7 cellular contexts compared by ENCODE assay signal in the genomic region with DNA sequence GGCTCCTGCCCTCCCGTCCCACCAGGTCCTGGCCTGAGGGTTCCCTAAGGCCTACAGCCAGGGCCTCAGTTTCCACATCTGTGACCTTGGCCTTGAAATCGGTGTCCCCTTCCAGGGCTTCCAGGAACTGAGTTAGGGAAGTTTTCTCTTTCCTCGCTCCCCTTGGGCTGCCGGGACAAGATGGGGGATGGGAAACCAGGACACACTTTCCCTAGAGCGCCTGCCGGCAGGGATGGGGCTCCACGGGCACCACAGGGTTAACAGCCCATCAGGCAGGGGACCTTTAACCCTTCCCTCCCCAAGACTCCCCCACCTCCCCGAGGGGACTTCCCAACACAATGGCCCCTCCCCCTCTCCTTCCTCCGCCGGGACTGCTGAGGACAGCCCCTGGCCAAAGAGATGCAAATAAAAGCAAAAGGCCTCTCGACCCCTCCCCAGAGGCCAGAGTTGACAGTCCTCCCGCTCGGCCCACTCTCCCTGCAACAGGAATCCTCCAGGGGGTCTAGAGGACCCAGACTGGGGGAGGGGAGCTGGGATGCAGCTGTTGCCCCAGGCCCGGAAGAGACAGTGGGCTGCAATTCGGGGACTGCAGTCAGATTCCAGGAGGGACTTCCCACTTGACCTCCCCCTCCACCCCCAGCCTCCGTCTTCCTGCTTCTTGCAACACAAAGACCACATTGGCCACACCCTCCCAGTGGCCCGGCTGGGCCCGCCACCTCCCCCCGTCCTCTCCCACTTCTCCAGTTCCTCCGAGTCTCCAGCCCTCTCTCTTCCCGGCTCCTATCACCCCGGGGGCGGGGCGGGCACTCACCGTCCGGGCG. TPM values are rescaled to one million over a fixed set of nuclear protein-coding genes. Genes with fewer than 3 reads are reported as not detected.
DNase-seq lines count a peak whose midpoint lies in the region; ATAC-seq, FAIRE-seq and TF ChIP-seq lines count a peak whose summit lies in the region.

No MANE protein-coding gene starts in this region.

- TF ChIP-seq CTCF in kidney (IDR thresholded peaks at IDR 0.05; ENCODE audit: borderline replicate concordance, extremely low read depth, insufficient read depth): no peak
- no peak for TF ChIP-seq CTCF in smooth muscle cell (IDR thresholded peaks at IDR 0.05; ENCODE audit: borderline replicate concordance, insufficient read depth, poor library complexity, severe bottlenecking)

- under 1% methylated on average over 16 of the region's 27 CpGs for WGBS in smooth muscle cell (ENCODE audit: low lambda C conversion rate)

- no peaks in the 10 kb centered on the region for H3K27me3 Mint-ChIP-seq in central memory CD8-positive, alpha-beta T cell

- peaks cover 22% of the 10 kb centered on the region for H3K79me2 ChIP-seq in smooth muscle cell (ENCODE audit: low read depth)

- H3K9me3 Mint-ChIP-seq in central memory CD8-positive, alpha-beta T cell: no peaks in the 10 kb centered on the region

- no peak for ATAC-seq in central memory CD8-positive, alpha-beta T cell (replicated peaks; ENCODE audit: extremely low read depth, poor library complexity, severe bottlenecking)
- no peak for ATAC-seq in GM19467 (IDR thresholded peaks at IDR 0.05; ENCODE audit: unreplicated experiment)

- H3K4me1 ChIP-seq in kidney (ENCODE audit: control insufficient read depth in 1 of 2, insufficient read depth in 1 of 2, low read depth in 1 of 2, low read length in 2 of 2) (peaks cover 14 to 36% of the 10 kb centered on the region in 2 donors), smooth muscle cell (ENCODE audit: low read depth) (peaks cover 25% of the 10 kb centered on the region)

- peaks cover 18% of the 10 kb centered on the region for H3K4me1 Mint-ChIP-seq in central memory CD8-positive, alpha-beta T cell

- intact Hi-C loops in kidney (cut with DNase I): no loop called here

- 0 out of 2 replicates have a peak, but pooled peaks have one; percentile 9 for TF ChIP-seq EP300 in Ishikawa (IDR thresholded peaks at IDR 0.05; ENCODE audit: borderline replicate concordance)

- no peak overlapping the region for H2AFZ ChIP-seq in smooth muscle cell (ENCODE audit: low read depth)

- H3K36me3 Mint-ChIP-seq in central memory CD8-positive, alpha-beta T cell (ENCODE audit: insufficient read depth): peaks cover 35% of the 10 kb centered on the region

- peak overlapping the region; percentile 58 to 93 for H3K9ac ChIP-seq in kidney (ENCODE audit: low read length in 2 of 2)
- H3K9ac ChIP-seq in smooth muscle cell (ENCODE audit: low read depth): peak overlapping the region; percentile 74

- H4K20me1 ChIP-seq in smooth muscle cell (ENCODE audit: low read depth): peaks cover 38% of the 10 kb centered on the region

- no peak overlapping the region for H3K4me3 Mint-ChIP-seq in central memory CD8-positive, alpha-beta T cell

- H3K4me2 ChIP-seq in smooth muscle cell: peak overlapping the region; percentile 98

- H3K9me3 ChIP-seq in kidney (ENCODE audit: control insufficient read depth in 1 of 2, low read length in 2 of 2) (no peaks in the 10 kb centered on the region), smooth muscle cell (replicated peaks; ENCODE audit: low read depth) (no peaks in the 10 kb centered on the region)

- H3F3A ChIP-seq in smooth muscle cell (ENCODE audit: low read depth): peaks cover 52% of the 10 kb centered on the region

- no peaks in the 10 kb centered on the region for H3K36me3 ChIP-seq in kidney (ENCODE audit: control insufficient read depth in 1 of 2, insufficient read depth in 2 of 2, low read length in 2 of 2)
- no peaks in the 10 kb centered on the region for H3K36me3 ChIP-seq in smooth muscle cell (ENCODE audit: low read depth)

- H3K27ac Mint-ChIP-seq in central memory CD8-positive, alpha-beta T cell (ENCODE audit: low read depth): peak overlapping the region; percentile 79

- H3K27me3 ChIP-seq in smooth muscle cell (ENCODE audit: low read depth): no peaks in the 10 kb centered on the region

- no peak for FAIRE-seq in kidney (lab: Jason Lieb, UNC)

- peak overlapping the region; percentile 99 for H3K27ac ChIP-seq in kidney (ENCODE audit: low read depth in 2 of 2, low read length in 2 of 2)
- peak overlapping the region; percentile 89 for H3K27ac ChIP-seq in smooth muscle cell (ENCODE audit: low read depth)

- DNase-seq in GM04503 (ENCODE audit: low read depth): peak; percentile 68
- DNase-seq in SW 1271 (lab: John Stamatoyannopoulos, UW): peak; percentile 71 to 86
- DNase-seq in central memory CD8-positive, alpha-beta T cell (ENCODE audit: low spot score in 2 of 2): no peak
- peak; percentile 98 for DNase-seq in kidney
- peak; percentile 72 for DNase-seq in smooth muscle cell (lab: John Stamatoyannopoulos, UW; ENCODE audit: unreplicated experiment)

- no peak for TF ChIP-seq RAD21 in Ishikawa (IDR thresholded peaks at IDR 0.05; ENCODE audit: low read depth)

- H3K4me3 ChIP-seq in kidney (ENCODE audit: low read length in 2 of 2) (peak overlapping the region; percentile 42 to 58), smooth muscle cell (peak overlapping the region; percentile 96)

TF ChIP-seq in Ishikawa, 13 proteins besides CTCF, POLR2A, EP300 and RAD21:
- TF ChIP-seq EGR1 (IDR thresholded peaks at IDR 0.05) (no peak), YY1 (IDR thresholded peaks at IDR 0.05; ENCODE audit: low read depth) (no peak), TAF1 (IDR thresholded peaks at IDR 0.05; ENCODE audit: low read depth) (0 out of 2 replicates have a peak, but pooled peaks have one; percentile 36), REST (IDR thresholded peaks at IDR 0.05; ENCODE audit: low read depth) (no peak), NFIC (IDR thresholded peaks at IDR 0.05) (no peak), FOXM1 (IDR thresholded peaks at IDR 0.05; ENCODE audit: borderline replicate concordance, low read depth) (no peak), CREB1 (IDR thresholded peaks at IDR 0.05; ENCODE audit: low read depth) (no peak), ZBTB7A (IDR thresholded peaks at IDR 0.05; ENCODE audit: low read depth) (peak; percentile 77; the same call in 1 of the 2 replicates), CEBPB (IDR thresholded peaks at IDR 0.05) (peak; percentile 84), TEAD4 (IDR thresholded peaks at IDR 0.05) (no peak), TCF12 (IDR thresholded peaks at IDR 0.05; ENCODE audit: low read depth) (0 out of 2 replicates have a peak, but pooled peaks have one; percentile 26), MAX (IDR thresholded peaks at IDR 0.05) (peak; percentile 24; the same call in 1 of the 2 replicates)
- TF ChIP-seq, protein P1, sequence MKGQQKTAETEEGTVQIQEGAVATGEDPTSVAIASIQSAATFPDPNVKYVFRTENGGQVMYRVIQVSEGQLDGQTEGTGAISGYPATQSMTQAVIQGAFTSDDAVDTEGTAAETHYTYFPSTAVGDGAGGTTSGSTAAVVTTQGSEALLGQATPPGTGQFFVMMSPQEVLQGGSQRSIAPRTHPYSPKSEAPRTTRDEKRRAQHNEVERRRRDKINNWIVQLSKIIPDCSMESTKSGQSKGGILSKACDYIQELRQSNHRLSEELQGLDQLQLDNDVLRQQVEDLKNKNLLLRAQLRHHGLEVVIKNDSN (IDR thresholded peaks at IDR 0.05): no peak

RNA-seq across cellular contexts. Expression of gene BBC3, which starts 3.4 kb away (rescaled TPM):
- total RNA-seq in kidney: 14.2 TPM
- 3.2 TPM for polyA plus RNA-seq in kidney (ENCODE audit: insufficient read depth, low read depth, low replicate concordance)
- total RNA-seq in smooth muscle cell: 8.2 and 10.2 TPM in 2 replicates
- 28.2 and 29.9 TPM in 2 replicates for polyA plus RNA-seq in smooth muscle cell

RNA-seq across cellular contexts. Expression of gene CCDC9, which starts 28.8 kb away (rescaled TPM):
- total RNA-seq in kidney (49.0 TPM), smooth muscle cell (4.7 and 6.4 TPM in 2 replicates)
- polyA plus RNA-seq in kidney (ENCODE audit: insufficient read depth, low read depth, low replicate concordance) (14.0 TPM), smooth muscle cell (12.7 and 29.5 TPM in 2 replicates)

RNA-seq across cellular contexts. Expression of gene INAFM1, which starts 47.1 kb away (rescaled TPM):
- total RNA-seq in kidney (28.4 TPM), smooth muscle cell (7.2 and 8.0 TPM in 2 replicates)
- polyA plus RNA-seq in kidney (ENCODE audit: insufficient read depth, low read depth, low replicate concordance) (17.0 TPM), smooth muscle cell (29.7 and 31.5 TPM in 2 replicates)

Comparison
In these comparisons a context has a peak if more than half of its experiments do, and no peak if none do; other contexts are left out.
1. DNase-seq: peak in GM04503 (single experiment), SW 1271 (2 of 2), kidney (single experiment) and smooth muscle cell (single experiment); none in central memory CD8-positive, alpha-beta T cell (0 of 2).